Comparison of ENCODE assay signal across 10 cellular contexts in genomic region chr22:44191036-44191454, GRCh38. TPM values are rescaled to one million over a fixed set of nuclear protein-coding genes. Genes with fewer than 3 reads are reported as not detected.
DNase-seq lines count a peak whose midpoint lies in the region; ATAC-seq and TF ChIP-seq lines count a peak whose summit lies in the region.
"Had no signal": no experiment of that assay in that cellular context is flagged by ENCODE, and none has a peak within 500 bp of the region (broad histone marks: within the 10 kb centered on the region; RNA-seq: fewer than 3 reads in every experiment).

No MANE protein-coding gene starts in this region.

- no peaks in the 10 kb centered on the region for H3K27me3 Mint-ChIP-seq in activated CD4-positive, alpha-beta memory T cell treated with anti-CD3 and anti-CD28 coated beads, Interleukin-2, amount 10 ng/mL, durations not matched to agents 7 days and 5 days
- H3K27me3 Mint-ChIP-seq in stimulated activated naive CD8-positive, alpha-beta T cell treated with anti-CD3 and anti-CD28 coated beads, Interleukin-15, amount 100 ng/mL, for 72 hours, result no peaks in the 10 kb centered on the region
- H3K27me3 Mint-ChIP-seq: naive thymus-derived CD8-positive, alpha-beta T cell had no signal

- H3K36me3 Mint-ChIP-seq in activated CD4-positive, alpha-beta memory T cell treated with anti-CD3 and anti-CD28 coated beads, Interleukin-2, amount 10 ng/mL, durations not matched to agents 7 days and 5 days (ENCODE audit: low read depth), result peaks cover 32% of the 10 kb centered on the region

- H3K4me1 Mint-ChIP-seq in activated CD4-positive, alpha-beta memory T cell treated with anti-CD3 and anti-CD28 coated beads, Interleukin-2, amount 10 ng/mL, durations not matched to agents 7 days and 5 days, result peaks cover 54% of the 10 kb centered on the region
- H3K4me1 Mint-ChIP-seq in stimulated activated naive CD8-positive, alpha-beta T cell treated with anti-CD3 and anti-CD28 coated beads, Interleukin-15, amount 100 ng/mL, for 72 hours, result peaks cover 58% of the 10 kb centered on the region

- peak overlapping the region; percentile 44 for H3K27ac Mint-ChIP-seq in activated CD4-positive, alpha-beta memory T cell treated with anti-CD3 and anti-CD28 coated beads, Interleukin-2, amount 10 ng/mL, durations not matched to agents 7 days and 5 days
- H3K27ac Mint-ChIP-seq in stimulated activated naive CD8-positive, alpha-beta T cell treated with anti-CD3 and anti-CD28 coated beads, Interleukin-15, amount 100 ng/mL, for 72 hours, result no peak overlapping the region

- H3K4me3 ChIP-seq in fibroblast of the aortic adventitia (ENCODE audit: low read depth, low read length), result no peak overlapping the region

- peak; percentile 47 for DNase-seq in activated naive CD4-positive, alpha-beta T cell treated with Interleukin-2 at 50 U/mL for 16 hours
- no peak for DNase-seq in activated naive CD4-positive, alpha-beta T cell (lab: John Stamatoyannopoulos, UW)
- DNase-seq in activated CD4-positive, alpha-beta memory T cell treated with anti-CD3 and anti-CD28 coated beads, Interleukin-2, amount 10 ng/mL, durations not matched to agents 7 days and 5 days, result peak; percentile 52
- DNase-seq in fibroblast of the aortic adventitia (ENCODE audit: low read depth), result peak; percentile 40
- DNase-seq in stimulated activated naive CD8-positive, alpha-beta T cell treated with anti-CD3 and anti-CD28 coated beads, Interleukin-15, amount 100 ng/mL, for 72 hours, result peak; percentile 59 to 75
- no peak for DNase-seq in HK-2 (ENCODE audit: unreplicated experiment)
- no peak for DNase-seq in NCI-H2107 (lab: John Stamatoyannopoulos, UW)
- DNase-seq: naive thymus-derived CD8-positive, alpha-beta T cell; NCI-H1694 treated with DMSO at 0.1 percent for 48 hours had no signal

- peak; percentile 89 for ATAC-seq in stimulated activated naive CD8-positive, alpha-beta T cell treated with anti-CD3 and anti-CD28 coated beads, Interleukin-15, amount 100 ng/mL, for 72 hours
- ATAC-seq in GM18511 (IDR thresholded peaks at IDR 0.05; ENCODE audit: unreplicated experiment), result no peak
- ATAC-seq: naive thymus-derived CD8-positive, alpha-beta T cell had no signal

- CTCF ChIA-PET in activated CD4-positive, alpha-beta memory T cell treated with anti-CD3 and anti-CD28 coated beads, Interleukin-2, amount 10 ng/mL, durations not matched to agents 7 days and 5 days (lab: Charles Lee), result interaction anchor here (0.7 to 1.4 kb wide), 3 partner anchors 10 to 198 kb away, joined by 3 to 4 read pairs (median 3); no protein-coding TSS in a partner anchor

- POLR2A ChIA-PET in activated CD4-positive, alpha-beta memory T cell treated with anti-CD3 and anti-CD28 coated beads, Interleukin-2, amount 10 ng/mL, durations not matched to agents 7 days and 5 days (lab: Charles Lee), result interaction anchor here (1.1 to 8.1 kb wide), 2 partner anchors 9 to 14 kb away, joined by 3 to 67 read pairs; partner anchors contain the start of gene PARVG

- no peaks in the 10 kb centered on the region for H3K9me3 Mint-ChIP-seq in activated CD4-positive, alpha-beta memory T cell treated with anti-CD3 and anti-CD28 coated beads, Interleukin-2, amount 10 ng/mL, durations not matched to agents 7 days and 5 days
- H3K9me3 Mint-ChIP-seq in stimulated activated naive CD8-positive, alpha-beta T cell treated with anti-CD3 and anti-CD28 coated beads, Interleukin-15, amount 100 ng/mL, for 72 hours, result peaks cover 0 to 10% of the 10 kb centered on the region in 2 donors

- no peak for TF ChIP-seq CTCF in fibroblast of the aortic adventitia (IDR thresholded peaks at IDR 0.05; ENCODE audit: insufficient read depth, low read length)

- H3K4me3 Mint-ChIP-seq in activated CD4-positive, alpha-beta memory T cell treated with anti-CD3 and anti-CD28 coated beads, Interleukin-2, amount 10 ng/mL, durations not matched to agents 7 days and 5 days, result no peak overlapping the region
- peak overlapping the region; percentile 22 to 25 for H3K4me3 Mint-ChIP-seq in stimulated activated naive CD8-positive, alpha-beta T cell treated with anti-CD3 and anti-CD28 coated beads, Interleukin-15, amount 100 ng/mL, for 72 hours

RNA-seq across cellular contexts. Expression of gene PARVG, which starts 10.3 kb away (rescaled TPM):
- 100 to 1,000 TPM; 123 to 128 TPM for total RNA-seq in activated CD4-positive, alpha-beta memory T cell treated with anti-CD3 and anti-CD28 coated beads, Interleukin-2, amount 10 ng/mL, durations not matched to agents 7 days and 5 days
- not detected in 2 replicates for total RNA-seq in fibroblast of the aortic adventitia (ENCODE audit: low replicate concordance)

Comparison
In these comparisons a context has a peak if more than half of its experiments do, and no peak if none do; other contexts are left out.
1. DNase-seq: peak in activated naive CD4-positive, alpha-beta T cell treated with Interleukin-2 at 50 U/mL for 16 hours (single experiment), activated CD4-positive, alpha-beta memory T cell treated with anti-CD3 and anti-CD28 coated beads, Interleukin-2, amount 10 ng/mL, durations not matched to agents 7 days and 5 days (single experiment), fibroblast of the aortic adventitia (single experiment) and stimulated activated naive CD8-positive, alpha-beta T cell treated with anti-CD3 and anti-CD28 coated beads, Interleukin-15, amount 100 ng/mL, for 72 hours (2 of 2); none in activated naive CD4-positive, alpha-beta T cell (0 of 4), HK-2 (single experiment) and NCI-H2107 (single experiment).
2. RNA of gene PARVG, which starts 10.3 kb away (total RNA-seq): 123 to 128 TPM in activated CD4-positive, alpha-beta memory T cell treated with anti-CD3 and anti-CD28 coated beads, Interleukin-2, amount 10 ng/mL, durations not matched to agents 7 days and 5 days; not detected in fibroblast of the aortic adventitia; every median in the first group is over 100 times any median in the second.